In genomic region chrX:18426004-18426320, GRCh38 we compare ENCODE assay signal across 8 cellular contexts. TPM values are rescaled to one million over a fixed set of nuclear protein-coding genes. Genes with fewer than 3 reads are reported as not detected.
A peak's percentile ranks its signal among the peaks of the same experiment; 100 is the strongest.
DNase-seq lines count a peak whose midpoint lies in the region; ATAC-seq and TF ChIP-seq lines count a peak whose summit lies in the region.

No MANE protein-coding gene starts in this region.

- dilution Hi-C loops in mammary epithelial cell (cut with HindIII; ENCODE audit: low sequenced_read_pairs): no loop called here

- in situ Hi-C loops in mammary epithelial cell (cut with MboI; ENCODE audit: low sequenced_read_pairs in 2 of 2): no loop called here

- H3K79me2 ChIP-seq in mammary epithelial cell (ENCODE audit: insufficient read depth, low read length): no peaks in the 10 kb centered on the region

- H4K20me1 ChIP-seq in mammary epithelial cell (ENCODE audit: insufficient read depth, low read length): no peaks in the 10 kb centered on the region

- peak overlapping the region; percentile 56 for H3K4me3 ChIP-seq in CD8-positive, alpha-beta memory T cell (ENCODE audit: low read length)
- peak overlapping the region; percentile 66 to 79 (median 70) for H3K4me3 ChIP-seq in mammary epithelial cell (replicated peaks in 1 of 3; ENCODE audit: insufficient read depth in 1 of 3, low read depth in 2 of 3, low read length in 3 of 3)

- H3K36me3 ChIP-seq in CD8-positive, alpha-beta memory T cell (ENCODE audit: insufficient read depth, low read length): no peaks in the 10 kb centered on the region
- no peaks in the 10 kb centered on the region for H3K36me3 ChIP-seq in mammary epithelial cell (ENCODE audit: insufficient read depth, low read length)

- peak in 1 of 5 donors; percentile 2 for DNase-seq in CD8-positive, alpha-beta memory T cell
- peak; percentile 2 for DNase-seq in HK-2 (ENCODE audit: unreplicated experiment)
- DNase-seq in mammary epithelial cell: no peak
- no peak for DNase-seq in mesothelial cell of epicardium (ENCODE audit: low spot score in 2 of 2, unreplicated experiment in 2 of 2)

- no peaks in the 10 kb centered on the region for H3K9me3 Mint-ChIP-seq in CD8-positive, alpha-beta memory T cell
- H3K9me3 Mint-ChIP-seq in mesothelial cell of epicardium: peaks cover 4% of the 10 kb centered on the region

- 1% methylated on average over 12 of the region's 40 CpGs for WGBS in mammary epithelial cell (ENCODE audit: low coverage, missing lambda C conversion rate)

- H3K4me1 Mint-ChIP-seq in CD8-positive, alpha-beta memory T cell: peaks cover 11 to 16% (median 13%) of the 10 kb centered on the region in 3 donors
- H3K4me1 Mint-ChIP-seq in mesothelial cell of epicardium: peaks cover 10% of the 10 kb centered on the region

- no TSS peak for BruUV-seq in mammary epithelial cell (replicated peaks; lab: Mats Ljungman, UMichigan)

- H3K4me2 ChIP-seq in mammary epithelial cell (ENCODE audit: insufficient read depth, low read depth, low read length): peak overlapping the region; percentile 67

- H3K27me3 Mint-ChIP-seq in CD8-positive, alpha-beta memory T cell: peaks cover 0 to 9% of the 10 kb centered on the region in 2 donors
- H3K27me3 Mint-ChIP-seq in mesothelial cell of epicardium (ENCODE audit: low read depth): no peaks in the 10 kb centered on the region

- H3K27ac Mint-ChIP-seq in CD8-positive, alpha-beta memory T cell: peak overlapping the region; percentile 31 to 79 (median 63)
- peak overlapping the region; percentile 76 for H3K27ac Mint-ChIP-seq in mesothelial cell of epicardium

- peaks cover 0 to 3% (median 0%) of the 10 kb centered on the region in 3 donors for H3K36me3 Mint-ChIP-seq in CD8-positive, alpha-beta memory T cell
- H3K36me3 Mint-ChIP-seq in mesothelial cell of epicardium: no peaks in the 10 kb centered on the region

- peak overlapping the region; percentile 61 for H3K27ac ChIP-seq in CD8-positive, alpha-beta memory T cell (ENCODE audit: low read depth, low read length)
- peak overlapping the region; percentile 57 for H3K27ac ChIP-seq in mammary epithelial cell (ENCODE audit: insufficient read depth, low read depth, low read length)

- intact Hi-C loops in mammary epithelial cell (cut with micrococcal nuclease): loop anchor here (5.0 kb wide), 1 partner anchor 151 kb away; no protein-coding TSS in a partner anchor

- H3K4me1 ChIP-seq in CD8-positive, alpha-beta memory T cell (ENCODE audit: insufficient read depth, low read length): peaks cover 6% of the 10 kb centered on the region
- H3K4me1 ChIP-seq in mammary epithelial cell (ENCODE audit: insufficient read depth, low read length): peaks cover 6% of the 10 kb centered on the region

- H2AFZ ChIP-seq in mammary epithelial cell (ENCODE audit: low read depth, low read length): peak overlapping the region; percentile 90

- peak overlapping the region; percentile 78 to 90 (median 82) for H3K4me3 Mint-ChIP-seq in CD8-positive, alpha-beta memory T cell
- H3K4me3 Mint-ChIP-seq in mesothelial cell of epicardium: peak overlapping the region; percentile 78

- H3K9ac ChIP-seq in mammary epithelial cell (ENCODE audit: insufficient read depth, low read length): peak overlapping the region; percentile 70

- H3K27me3 ChIP-seq in CD8-positive, alpha-beta memory T cell (ENCODE audit: insufficient read depth, low read length, poor library complexity, severe bottlenecking): no peaks in the 10 kb centered on the region
- H3K27me3 ChIP-seq in mammary epithelial cell (ENCODE audit: insufficient read depth, low read length): peaks cover 4% of the 10 kb centered on the region

- POLR2A ChIA-PET in CD8-positive, alpha-beta memory T cell (lab: Charles Lee): no interaction called here

- ATAC-seq in HG03460 (IDR thresholded peaks at IDR 0.05; ENCODE audit: unreplicated experiment) (no peak), GM18870 (IDR thresholded peaks at IDR 0.05; ENCODE audit: unreplicated experiment) (no peak), GM21529 (IDR thresholded peaks at IDR 0.05; ENCODE audit: unreplicated experiment) (no peak), GM18873 (IDR thresholded peaks at IDR 0.05; ENCODE audit: low FRiP score, unreplicated experiment) (no peak)

- TF ChIP-seq CTCF in mammary epithelial cell (conservative IDR thresholded peaks at IDR 0.05 in 1 of 2, IDR thresholded peaks at IDR 0.05 in 1 of 2; ENCODE audit: extremely low read depth in 1 of 2, insufficient read depth in 1 of 2, low read depth in 1 of 2, low read length in 2 of 2): no peak
- no peak for TF ChIP-seq CTCF in mesothelial cell of epicardium (IDR thresholded peaks at IDR 0.05; ENCODE audit: unreplicated experiment)

- H3K9me3 ChIP-seq in CD8-positive, alpha-beta memory T cell (ENCODE audit: low read length): no peaks in the 10 kb centered on the region
- H3K9me3 ChIP-seq in mammary epithelial cell (replicated peaks; ENCODE audit: insufficient read depth, low read length): no peaks in the 10 kb centered on the region

- CTCF ChIA-PET in CD8-positive, alpha-beta memory T cell (lab: Charles Lee): no interaction called here
- CTCF ChIA-PET in mammary epithelial cell (lab: Charles Lee; ENCODE audit: low non-redundant PET): no interaction called here

RNA-seq across cellular contexts. Expression of gene CDKL5, which starts 0.6 kb away (rescaled TPM):
- 1 to 10 TPM; 1.5 to 2.6 TPM for total RNA-seq in CD8-positive, alpha-beta memory T cell
- polyA plus RNA-seq in CD8-positive, alpha-beta memory T cell: 1.2 TPM
- total RNA-seq in mammary epithelial cell (10 to 100 TPM in 1 of 2 donors, 1 to 10 TPM in 1; 8.3 to 10.1 TPM), mesothelial cell of epicardium (14.3 to 16.3 TPM (median 16.3 TPM) in 3 replicates)
- polyA plus RNA-seq in mammary epithelial cell: 2.9 TPM
- 28.0 TPM for polyA minus RNA-seq in mammary epithelial cell
